In the genomic region with DNA sequence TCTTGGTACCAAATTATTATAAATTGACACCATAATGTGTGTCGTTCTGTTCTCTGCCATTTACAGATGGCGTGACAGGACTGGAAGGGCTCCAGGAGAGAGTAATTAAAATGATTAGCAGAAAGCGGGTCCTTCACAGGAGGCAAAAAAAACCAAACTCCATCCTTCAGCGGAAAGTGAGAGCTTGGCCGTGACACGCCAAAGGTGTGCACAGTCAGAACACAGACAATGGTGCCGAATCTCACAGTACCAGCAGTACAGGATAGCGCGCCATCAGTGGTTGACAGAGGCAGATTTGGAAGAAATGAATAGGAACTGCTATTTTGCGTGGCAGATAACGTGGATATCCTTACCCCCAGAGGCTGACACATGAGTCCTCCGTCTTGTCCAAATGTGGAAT, we compare ENCODE assay signal across 18 cellular contexts.
"Had no signal": no experiment of that assay in that cellular context is flagged by ENCODE, and none has a peak within 500 bp of the region (broad histone marks: within the 10 kb centered on the region; RNA-seq: fewer than 3 reads in every experiment).

No MANE protein-coding gene starts in this region.

- H3K27ac ChIP-seq: gastrocnemius medialis, heart right ventricle, lower lobe of right lung had no signal

- H3K27me3 ChIP-seq: gastrocnemius medialis had no signal

- H3K4me1 Mint-ChIP-seq: activated CD4-positive, alpha-beta T cell treated with anti-CD3 and anti-CD28 coated beads for 36 hours; activated CD8-positive, alpha-beta memory T cell treated with anti-CD3 and anti-CD28 coated beads, Interleukin-2, amount 10 ng/mL, durations not matched to agents 7 days and 5 days; activated naive CD4-positive, alpha-beta T cell treated with anti-CD3 and anti-CD28 coated beads, Interleukin-2, amount 10 ng/mL, durations not matched to agents 7 days and 5 days had no signal

- DNase-seq: activated CD4-positive, alpha-beta T cell treated with anti-CD3 and anti-CD28 coated beads for 36 hours; activated CD8-positive, alpha-beta memory T cell treated with anti-CD3 and anti-CD28 coated beads, Interleukin-2, amount 10 ng/mL, durations not matched to agents 7 days and 5 days; activated naive CD4-positive, alpha-beta T cell treated with anti-CD3 and anti-CD28 coated beads, Interleukin-2, amount 10 ng/mL, durations not matched to agents 7 days and 5 days; activated T-cell treated with anti-CD3 and anti-CD28 coated beads, Interleukin-2, amount 50 U/mL, for 1 hour; erythroblast; gastrocnemius medialis; heart right ventricle; left cardiac atrium; lower lobe of right lung; occipital lobe; right cardiac atrium; small intestine; stimulated activated CD4-positive, alpha-beta T cell treated with anti-CD3 and anti-CD28 coated beads, Interleukin-4, amount 100 ng/mL, for 24 hours; stimulated activated naive CD4-positive, alpha-beta T cell treated with Interleukin-2 at 50 U/mL for 16 hours; trophoblast cell had no signal

- H3K9me3 ChIP-seq: gastrocnemius medialis, heart right ventricle, lower lobe of right lung had no signal

- H3K4me1 ChIP-seq: gastrocnemius medialis, heart right ventricle, lower lobe of right lung had no signal

- H3K27me3 Mint-ChIP-seq: activated CD4-positive, alpha-beta memory T cell treated with anti-CD3 and anti-CD28 coated beads for 36 hours; activated CD4-positive, alpha-beta T cell treated with anti-CD3 and anti-CD28 coated beads for 36 hours had no signal

- H3K4me3 ChIP-seq: gastrocnemius medialis, heart right ventricle, lower lobe of right lung had no signal

- H3K4me3 Mint-ChIP-seq: activated CD4-positive, alpha-beta memory T cell treated with anti-CD3 and anti-CD28 coated beads for 36 hours; activated CD4-positive, alpha-beta T cell treated with anti-CD3 and anti-CD28 coated beads for 36 hours; activated CD8-positive, alpha-beta memory T cell treated with anti-CD3 and anti-CD28 coated beads, Interleukin-2, amount 10 ng/mL, durations not matched to agents 7 days and 5 days; activated naive CD4-positive, alpha-beta T cell treated with anti-CD3 and anti-CD28 coated beads, Interleukin-2, amount 10 ng/mL, durations not matched to agents 7 days and 5 days; nephron had no signal

- H3K9me3 Mint-ChIP-seq: activated CD4-positive, alpha-beta memory T cell treated with anti-CD3 and anti-CD28 coated beads for 36 hours; activated naive CD4-positive, alpha-beta T cell treated with anti-CD3 and anti-CD28 coated beads, Interleukin-2, amount 10 ng/mL, durations not matched to agents 7 days and 5 days; nephron had no signal

- H3K27ac Mint-ChIP-seq: activated CD4-positive, alpha-beta memory T cell treated with anti-CD3 and anti-CD28 coated beads for 36 hours; activated CD4-positive, alpha-beta T cell treated with anti-CD3 and anti-CD28 coated beads for 36 hours; activated CD8-positive, alpha-beta memory T cell treated with anti-CD3 and anti-CD28 coated beads, Interleukin-2, amount 10 ng/mL, durations not matched to agents 7 days and 5 days; activated naive CD4-positive, alpha-beta T cell treated with anti-CD3 and anti-CD28 coated beads, Interleukin-2, amount 10 ng/mL, durations not matched to agents 7 days and 5 days; progenitor cell of endocrine pancreas had no signal

- H3K36me3 Mint-ChIP-seq: activated CD4-positive, alpha-beta memory T cell treated with anti-CD3 and anti-CD28 coated beads for 36 hours; activated CD8-positive, alpha-beta memory T cell treated with anti-CD3 and anti-CD28 coated beads, Interleukin-2, amount 10 ng/mL, durations not matched to agents 7 days and 5 days; activated naive CD4-positive, alpha-beta T cell treated with anti-CD3 and anti-CD28 coated beads, Interleukin-2, amount 10 ng/mL, durations not matched to agents 7 days and 5 days had no signal

- ATAC-seq: activated CD4-positive, alpha-beta T cell treated with anti-CD3 and anti-CD28 coated beads for 36 hours; activated CD8-positive, alpha-beta memory T cell treated with anti-CD3 and anti-CD28 coated beads, Interleukin-2, amount 10 ng/mL, durations not matched to agents 7 days and 5 days; gastrocnemius medialis; heart right ventricle; left cardiac atrium; right cardiac atrium had no signal

- H3K36me3 ChIP-seq: gastrocnemius medialis, heart right ventricle, lower lobe of right lung had no signal
